ENCODE assay signal across 30 cellular contexts in the genomic region with DNA sequence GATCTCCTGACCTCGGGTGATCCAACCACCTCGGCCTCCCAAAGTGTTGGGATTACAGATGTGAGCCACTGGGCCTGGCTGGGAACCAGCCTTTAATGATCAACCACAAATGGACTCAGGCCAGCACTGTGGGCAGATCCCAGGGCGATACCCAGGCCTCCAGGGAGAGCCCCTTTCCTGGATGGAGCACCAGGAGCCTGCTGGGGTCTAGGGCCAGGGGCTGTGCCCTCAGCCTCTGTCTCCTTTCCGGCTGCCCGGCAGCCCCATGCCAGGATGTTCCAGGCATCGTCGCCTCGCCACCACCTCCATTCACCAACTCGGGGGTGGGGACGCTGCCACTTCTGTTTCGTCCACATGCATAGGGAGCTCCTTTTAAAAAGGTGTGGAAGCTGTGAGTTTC. TPM values are rescaled to one million over a fixed set of nuclear protein-coding genes. Genes with fewer than 3 reads are reported as not detected.
DNase-seq lines count a peak whose midpoint lies in the region; ATAC-seq and TF ChIP-seq lines count a peak whose summit lies in the region.
"Had no signal": no experiment of that assay in that cellular context is flagged by ENCODE, and none has a peak within 500 bp of the region (broad histone marks: within the 10 kb centered on the region; RNA-seq: fewer than 3 reads in every experiment).

No MANE protein-coding gene starts in this region.

- H3K4me3 Mint-ChIP-seq in neural progenitor cell = no peak overlapping the region
- H3K4me3 Mint-ChIP-seq: activated naive CD8-positive, alpha-beta T cell treated with anti-CD3 and anti-CD28 coated beads for 36 hours; activated T-cell treated with anti-CD3 and anti-CD28 coated beads, Interleukin-2, amount 50 U/mL, for 24 hours; H9; stimulated activated naive CD8-positive, alpha-beta T cell treated with anti-CD3 and anti-CD28 coated beads, Interleukin-15, amount 100 ng/mL, for 72 hours; T-helper 1 cell treated with Interleukin-12 subunit alpha and Interleukin-12 subunit beta and Interleukin-4 antibody, amounts not matched to agents 30 μg/mL and 1 μg/mL, for 36 hours had no signal

- peak overlapping the region; percentile 64 for H3K4me3 ChIP-seq in coronary artery
- H3K4me3 ChIP-seq in gastroesophageal sphincter = peak overlapping the region in 1 of 2 donors; percentile 58
- peak overlapping the region; percentile 48 for H3K4me3 ChIP-seq in suprapubic skin
- no peak overlapping the region for H3K4me3 ChIP-seq in PC-9
- H3K4me3 ChIP-seq in neural progenitor cell = no peak overlapping the region

- no peaks in the 10 kb centered on the region for H3K27me3 ChIP-seq in gastroesophageal sphincter
- H3K27me3 ChIP-seq in suprapubic skin = peaks cover 21% of the 10 kb centered on the region
- peaks cover 84% of the 10 kb centered on the region for H3K27me3 ChIP-seq in PC-9 (ENCODE audit: insufficient read depth, low read depth)
- no peaks in the 10 kb centered on the region for H3K27me3 ChIP-seq in neural progenitor cell

- POLR2A ChIA-PET in PC-9 (lab: Charles Lee; ENCODE audit: unreplicated experiment) = no interaction called here

- H4K20me1 ChIP-seq in PC-9 (ENCODE audit: insufficient read depth) (no peaks in the 10 kb centered on the region), neural progenitor cell (ENCODE audit: low read depth) (no peaks in the 10 kb centered on the region)

- H3K27ac ChIP-seq in coronary artery (no peak overlapping the region), gastroesophageal sphincter (peak overlapping the region in 3 of 4 donors; percentile 71 to 86 (median 80)), suprapubic skin (no peak overlapping the region), PC-9 (no peak overlapping the region), neural progenitor cell (no peak overlapping the region)
- H3K27ac ChIP-seq: C4-2B, spleen had no signal

- no peak overlapping the region for H3K9ac ChIP-seq in neural progenitor cell

- H3K9me3 Mint-ChIP-seq in neural progenitor cell = no peaks in the 10 kb centered on the region
- H3K9me3 Mint-ChIP-seq: activated naive CD8-positive, alpha-beta T cell treated with anti-CD3 and anti-CD28 coated beads for 36 hours; activated T-cell treated with anti-CD3 and anti-CD28 coated beads, Interleukin-2, amount 50 U/mL, for 24 hours; H9; stimulated activated naive CD8-positive, alpha-beta T cell treated with anti-CD3 and anti-CD28 coated beads, Interleukin-15, amount 100 ng/mL, for 72 hours; T-helper 1 cell treated with Interleukin-12 subunit alpha and Interleukin-12 subunit beta and Interleukin-4 antibody, amounts not matched to agents 30 μg/mL and 1 μg/mL, for 36 hours had no signal

- peaks cover 0 to 3% of the 10 kb centered on the region in 2 donors for H3K36me3 ChIP-seq in gastroesophageal sphincter
- H3K36me3 ChIP-seq in suprapubic skin = no peaks in the 10 kb centered on the region
- H3K36me3 ChIP-seq in PC-9 (ENCODE audit: low read depth) = no peaks in the 10 kb centered on the region
- no peaks in the 10 kb centered on the region for H3K36me3 ChIP-seq in neural progenitor cell
- H3K36me3 ChIP-seq: spleen, transverse colon had no signal

- no peak for TF ChIP-seq POLR2A in gastroesophageal sphincter (IDR thresholded peaks at IDR 0.05)
- TF ChIP-seq POLR2A in suprapubic skin (IDR thresholded peaks at IDR 0.05) = no peak

- ATAC-seq in gastroesophageal sphincter = no peak
- ATAC-seq: SK-N-SH treated with all-trans-retinoic acid at 6 μM for 48 hours; stimulated activated naive CD8-positive, alpha-beta T cell treated with anti-CD3 and anti-CD28 coated beads, Interleukin-15, amount 100 ng/mL, for 72 hours had no signal

- no peak overlapping the region for H3K4me2 ChIP-seq in PC-9
- H3K4me2 ChIP-seq in neural progenitor cell = no peak overlapping the region

- peaks cover 32% of the 10 kb centered on the region for H3K4me1 Mint-ChIP-seq in neural progenitor cell

- H3K36me3 Mint-ChIP-seq in neural progenitor cell = no peaks in the 10 kb centered on the region
- H3K36me3 Mint-ChIP-seq: activated naive CD8-positive, alpha-beta T cell treated with anti-CD3 and anti-CD28 coated beads for 36 hours had no signal

- no TSS peak for BruUV-seq in PC-9 (replicated peaks; lab: Mats Ljungman, UMichigan)

- intact Hi-C loops in PC-9 (cut with micrococcal nuclease; ENCODE audit: unreplicated experiment) = no loop called here

- TF ChIP-seq EP300 in gastroesophageal sphincter (IDR thresholded peaks at IDR 0.05) = no peak
- no peak for TF ChIP-seq EP300 in suprapubic skin (IDR thresholded peaks at IDR 0.05)

- peaks cover 7% of the 10 kb centered on the region for H3F3A ChIP-seq in PC-9 (ENCODE audit: insufficient read depth, low read depth)
- peaks cover 18% of the 10 kb centered on the region for H3F3A ChIP-seq in neural progenitor cell (ENCODE audit: low read depth)

- no peak for TF ChIP-seq CTCF in coronary artery (IDR thresholded peaks at IDR 0.05)
- TF ChIP-seq CTCF in gastroesophageal sphincter (IDR thresholded peaks at IDR 0.05) = no peak
- no peak for TF ChIP-seq CTCF in suprapubic skin (IDR thresholded peaks at IDR 0.05)
- no peak for TF ChIP-seq CTCF in PC-9 (conservative IDR thresholded peaks at IDR 0.05)
- no peak for TF ChIP-seq CTCF in neural progenitor cell (IDR thresholded peaks at IDR 0.05)

- H3K79me2 ChIP-seq in PC-9 (ENCODE audit: low read depth) = no peaks in the 10 kb centered on the region
- no peaks in the 10 kb centered on the region for H3K79me2 ChIP-seq in neural progenitor cell (ENCODE audit: low read depth)

- H3K27ac Mint-ChIP-seq in neural progenitor cell = no peak overlapping the region
- H3K27ac Mint-ChIP-seq: activated naive CD8-positive, alpha-beta T cell treated with anti-CD3 and anti-CD28 coated beads for 36 hours; activated T-cell treated with anti-CD3 and anti-CD28 coated beads, Interleukin-2, amount 50 U/mL, for 24 hours; H9; stimulated activated naive CD8-positive, alpha-beta T cell treated with anti-CD3 and anti-CD28 coated beads, Interleukin-15, amount 100 ng/mL, for 72 hours; T-helper 1 cell treated with Interleukin-12 subunit alpha and Interleukin-12 subunit beta and Interleukin-4 antibody, amounts not matched to agents 30 μg/mL and 1 μg/mL, for 36 hours had no signal

- 79% methylated on average over 9 of the region's 11 CpGs; no CpG with 5 or more reads in 1 of the 2 donors for WGBS in gastroesophageal sphincter (ENCODE audit: low coverage in 1 of 2), 2 donors
- WGBS in suprapubic skin = 87% methylated on average over 11 of the region's 11 CpGs

- H3K9me3 ChIP-seq in gastroesophageal sphincter (no peaks in the 10 kb centered on the region), suprapubic skin (no peaks in the 10 kb centered on the region), PC-9 (ENCODE audit: insufficient read depth, low read depth) (no peaks in the 10 kb centered on the region), neural progenitor cell (ENCODE audit: low read depth) (no peaks in the 10 kb centered on the region)
- H3K9me3 ChIP-seq: spleen, transverse colon had no signal

- H3K9me2 ChIP-seq in PC-9 (ENCODE audit: insufficient read depth) = no peaks in the 10 kb centered on the region

- DNase-seq in coronary artery (ENCODE audit: low spot score) (no peak), mucosa of gallbladder (ENCODE audit: low spot score) (peak; percentile 9), suprapubic skin (ENCODE audit: low spot score in 2 of 2) (no peak), NCI-H1694 (lab: John Stamatoyannopoulos, UW) (no peak), PC-9 (no peak), neural progenitor cell (ENCODE audit: low spot score) (no peak), AG08396 (ENCODE audit: low spot score) (no peak)
- DNase-seq: activated CD4-positive, CD25-positive, alpha-beta regulatory T cell; activated gamma-delta T cell; activated naive CD8-positive, alpha-beta T cell treated with anti-CD3 and anti-CD28 coated beads for 36 hours; activated T-cell treated with anti-CD3 and anti-CD28 coated beads, Interleukin-2, amount 50 U/mL, for 24 hours; aorta; DMS79 treated with DMSO at 0.1 percent for 48 hours; erythroblast; GDM1; H9; Kasumi-1; mesenchymal stem cell; NCI-H1417 treated with DMSO at 0.1 percent for 48 hours; NCI-H2081; NCI-H2227 treated with DMSO at 0.1 percent for 48 hours; NCI-H526; spleen; stimulated activated CD4-positive, alpha-beta T cell treated with anti-CD3 and anti-CD28 coated beads, Interleukin-2, amount 100 ng/mL, for 48 hours; stimulated activated naive CD8-positive, alpha-beta T cell treated with anti-CD3 and anti-CD28 coated beads, Interleukin-15, amount 100 ng/mL, for 72 hours; transverse colon had no signal

- H3K4me1 ChIP-seq in gastroesophageal sphincter = peaks cover 0 to 62% (median under 1%) of the 10 kb centered on the region in 3 donors
- H3K4me1 ChIP-seq in suprapubic skin = peaks cover 13% of the 10 kb centered on the region
- H3K4me1 ChIP-seq in PC-9 (replicated peaks; ENCODE audit: insufficient read depth) = no peaks in the 10 kb centered on the region
- peaks cover 17% of the 10 kb centered on the region for H3K4me1 ChIP-seq in neural progenitor cell

- peaks cover 27% of the 10 kb centered on the region for H3K27me3 Mint-ChIP-seq in neural progenitor cell (ENCODE audit: insufficient read depth, low read depth)

- H2AFZ ChIP-seq in PC-9 (no peak overlapping the region), neural progenitor cell (replicated peaks) (no peak overlapping the region)

- CTCF ChIA-PET in PC-9 (lab: Charles Lee) = no interaction called here

RNA-seq across cellular contexts. Expression of a gene that starts 2.3 kb away (rescaled TPM):
- total RNA-seq in gastroesophageal sphincter = 10 to 100 TPM; 19.1 to 43.4 (median 31.3) TPM
- 96.1 TPM for total RNA-seq in mucosa of gallbladder
- total RNA-seq in suprapubic skin = 10 to 100 TPM in 2 of 4 donors, 1 to 10 TPM in 2; 4.2 to 12.4 (median 10.4) TPM
- not detected in 2 replicates for total RNA-seq in PC-9 (2021)
- 0.40 TPM in 1 of 2 replicates, not detected in the other for total RNA-seq in neural progenitor cell (ENCODE audit: low replicate concordance)

Comparison
In these comparisons a context has a peak if more than half of its experiments do, and no peak if none do; other contexts are left out.
1. H3K27ac ChIP-seq: peak in gastroesophageal sphincter (3 of 4); none in coronary artery (0 of 2), suprapubic skin (single experiment), PC-9 (single experiment) and neural progenitor cell (single experiment).
2. H3K4me3 ChIP-seq: peak in coronary artery (single experiment) and suprapubic skin (single experiment); none in PC-9 (single experiment) and neural progenitor cell (single experiment).